In the genomic region with DNA sequence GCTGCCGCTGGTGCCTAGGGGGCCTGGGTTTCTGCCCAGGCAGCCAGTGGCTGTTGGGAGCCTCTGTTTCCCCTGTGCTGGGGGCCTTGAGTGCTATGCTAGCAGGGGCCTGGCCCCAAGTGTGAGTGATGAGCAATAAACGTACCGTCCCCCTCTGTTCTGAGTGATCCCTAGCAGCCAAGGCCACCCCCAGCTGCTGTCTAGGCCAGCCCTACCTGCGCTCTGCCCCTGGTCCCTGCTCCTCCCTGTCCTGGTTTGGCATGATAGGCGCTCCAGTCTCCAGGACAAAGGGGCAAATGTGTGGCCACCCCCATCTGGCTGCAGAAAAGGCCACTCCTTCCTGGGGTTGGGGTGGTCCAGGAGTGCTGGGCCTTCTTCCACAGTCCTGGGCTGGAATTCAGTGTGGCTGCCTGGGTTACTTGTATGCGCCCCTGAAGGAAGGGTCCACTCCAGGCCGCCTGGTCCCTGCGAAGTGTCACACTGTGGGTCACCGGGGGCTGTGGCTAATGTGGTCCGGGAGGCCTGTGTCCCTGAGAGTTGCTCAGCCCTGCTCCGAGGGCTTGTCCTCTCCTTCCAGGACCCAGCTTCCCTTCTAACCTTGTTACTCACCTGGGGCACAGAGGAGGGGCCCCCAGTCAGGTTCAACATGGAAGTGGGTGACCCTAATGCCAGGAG, we compare ENCODE assay signal across 27 cellular contexts. TPM values are rescaled to one million over a fixed set of nuclear protein-coding genes. Genes with fewer than 3 reads are reported as not detected.
DNase-seq lines count a peak whose midpoint lies in the region; ATAC-seq, FAIRE-seq and TF ChIP-seq lines count a peak whose summit lies in the region.
"Had no signal": no experiment of that assay in that cellular context is flagged by ENCODE, and none has a peak within 500 bp of the region (broad histone marks: within the 10 kb centered on the region; RNA-seq: fewer than 3 reads in every experiment).

No MANE protein-coding gene starts in this region.

- no peak for TF ChIP-seq EP300 in stomach (IDR thresholded peaks at IDR 0.05)

- no peak overlapping the region for H3K9ac ChIP-seq in kidney (ENCODE audit: low read length in 2 of 2)

- FAIRE-seq in kidney (lab: Jason Lieb, UNC) (no peak), urothelium cell line (lab: Jason Lieb, UNC) (no peak)
- FAIRE-seq: bronchial epithelial cell, colon, GM12891, small intestine had no signal

- no peak for TF ChIP-seq POLR2A in stomach (IDR thresholded peaks at IDR 0.05)

- H3K27ac ChIP-seq in 22Rv1 (peak overlapping the region; percentile 2; the same call in 1 of the 2 replicates), WERI-Rb-1 (peak overlapping the region; percentile 94), kidney (ENCODE audit: low read depth in 2 of 2, low read length in 2 of 2) (no peak overlapping the region), stomach (peak overlapping the region in 4 of 5 donors; percentile 73 to 83 (median 78))
- H3K27ac ChIP-seq: PC-9 had no signal

- TF ChIP-seq CTCF in 22Rv1 (IDR thresholded peaks at IDR 0.05) (no peak), WERI-Rb-1 (IDR thresholded peaks at IDR 0.05; ENCODE audit: low read depth, low read length) (no peak), kidney (IDR thresholded peaks at IDR 0.05; ENCODE audit: borderline replicate concordance, extremely low read depth, insufficient read depth) (no peak), stomach (IDR thresholded peaks at IDR 0.05) (no peak)

- H3K4me3 ChIP-seq in WERI-Rb-1 (ENCODE audit: low read depth, low read length), result no peak overlapping the region
- no peak overlapping the region for H3K4me3 ChIP-seq in kidney (ENCODE audit: low read length in 2 of 2)
- H3K4me3 ChIP-seq in stomach, result no peak overlapping the region
- H3K4me3 ChIP-seq: PC-9 had no signal

- DNase-seq in WERI-Rb-1 (no peak), kidney (peak; percentile 70), stomach (no peak), urothelium cell line (ENCODE audit: low spot score) (no peak), T-helper 9 cell (no peak)
- DNase-seq in activated CD4-positive, alpha-beta T cell treated with anti-CD3 and anti-CD28 coated beads for 48 hours, result no peak
- DNase-seq: activated CD4-positive, alpha-beta T cell treated with anti-CD3 and anti-CD28 coated beads, Interleukin-2, amount 50 U/mL, for 48 hours; activated naive CD4-positive, alpha-beta T cell treated with anti-CD3 and anti-CD28 coated beads, Interleukin-2, amount 50 U/mL, for 16 hours; anterior cingulate cortex; CD8-positive, alpha-beta T cell; effector memory CD8-positive, alpha-beta T cell; erythroblast; foreskin fibroblast; naive B cell; NCI-H1092; NCI-H187; NCI-H526; NK-92 treated with Interleukin-12 subunit alpha and Interleukin-12 subunit beta, amount 100 ng/mL, for 24 hours; PC-9; SIG-M5; small intestine; SW 1271 had no signal

- H3K4me1 ChIP-seq in kidney (ENCODE audit: control insufficient read depth in 1 of 2, insufficient read depth in 1 of 2, low read depth in 1 of 2, low read length in 2 of 2) (peaks cover 0 to 6% of the 10 kb centered on the region in 2 donors), stomach (peaks cover 41 to 84% (median 61%) of the 10 kb centered on the region in 4 donors)

- H3K9me3 ChIP-seq in WERI-Rb-1 (ENCODE audit: severe bottlenecking) (no peaks in the 10 kb centered on the region), kidney (ENCODE audit: control insufficient read depth in 1 of 2, low read length in 2 of 2) (no peaks in the 10 kb centered on the region), stomach (no peaks in the 10 kb centered on the region)

- H3K36me3 ChIP-seq in WERI-Rb-1, result peaks cover 19% of the 10 kb centered on the region
- H3K36me3 ChIP-seq in kidney (ENCODE audit: control insufficient read depth in 1 of 2, insufficient read depth in 2 of 2, low read length in 2 of 2), result no peaks in the 10 kb centered on the region
- peaks cover 5 to 52% (median 48%) of the 10 kb centered on the region in 4 donors for H3K36me3 ChIP-seq in stomach

- intact Hi-C loops in kidney (cut with DNase I), result no loop called here
- intact Hi-C loops in stomach (cut with DNase I; ENCODE audit: low total_unique reads), result no loop called here

- H3K27me3 ChIP-seq in WERI-Rb-1 (ENCODE audit: insufficient read depth, low read depth, severe bottlenecking) (no peaks in the 10 kb centered on the region), stomach (no peaks in the 10 kb centered on the region)

- no peak for ATAC-seq in GM21576 (IDR thresholded peaks at IDR 0.05; ENCODE audit: unreplicated experiment)
- ATAC-seq: effector memory CD8-positive, alpha-beta T cell had no signal

- 75 to 92% (median 83%) methylated on average over 9 to 11 of the region's 11 CpGs for WGBS in stomach, 5 donors

RNA-seq across cellular contexts. Expression of a gene that starts 7.0 kb away (rescaled TPM):
- 16.0 TPM for total RNA-seq in kidney
- polyA plus RNA-seq in kidney (ENCODE audit: insufficient read depth, low read depth, low replicate concordance), result 11.9 TPM
- total RNA-seq in stomach, result 10 to 100 TPM in 4 of 5 donors, 1 to 10 TPM in 1; 5.5 to 39.7 (median 18.5) TPM
- 10 to 100 TPM in 2 of 3 donors, 1 to 10 TPM in 1; 9.0 to 16.9 (median 14.8) TPM for polyA plus RNA-seq in stomach

RNA-seq across cellular contexts. Expression of a gene that starts 13.4 kb away (rescaled TPM):
- total RNA-seq in kidney (539 TPM), stomach (1,000 to 10,000 TPM in 1 of 5 donors, 100 to 1,000 TPM in 4; 216 to 1,146 (median 643) TPM)
- polyA plus RNA-seq in kidney (ENCODE audit: insufficient read depth, low read depth, low replicate concordance) (916 TPM), stomach (1,000 to 10,000 TPM in 1 of 3 donors, 100 to 1,000 TPM in 2; 778 to 1,091 (median 976) TPM)

RNA-seq across cellular contexts. Expression of a gene that starts 26.4 kb away (rescaled TPM):
- total RNA-seq in kidney, result 64.5 TPM
- 17.1 TPM for polyA plus RNA-seq in kidney (ENCODE audit: insufficient read depth, low read depth, low replicate concordance)
- total RNA-seq in stomach, result 100 to 1,000 TPM in 1 of 5 donors, 10 to 100 TPM in 3, 1 to 10 TPM in 1; 4.3 to 207 (median 24.3) TPM
- polyA plus RNA-seq in stomach, result 10 to 100 TPM in 2 of 3 donors, 1 to 10 TPM in 1; 7.5 to 11.6 (median 10.8) TPM

RNA-seq across cellular contexts. Expression of a gene that starts 26.7 kb away (rescaled TPM):
- 40.7 TPM for total RNA-seq in kidney
- polyA plus RNA-seq in kidney (ENCODE audit: insufficient read depth, low read depth, low replicate concordance), result 65.1 TPM
- 10 to 100 TPM in 3 of 5 donors, 1 to 10 TPM in 2; 6.4 to 21.4 (median 14.9) TPM for total RNA-seq in stomach
- polyA plus RNA-seq in stomach, result 10 to 100 TPM; 42.8 to 96.5 (median 48.4) TPM

Comparison
In these comparisons a context has a peak if more than half of its experiments do, and no peak if none do; other contexts are left out.
1. H3K27ac ChIP-seq: peak in 22Rv1 (single experiment), WERI-Rb-1 (single experiment) and stomach (4 of 5); none in kidney (0 of 2).